8 cellular contexts compared by ENCODE assay signal in genomic region chr14:31207287-31207745, GRCh38. TPM values are rescaled to one million over a fixed set of nuclear protein-coding genes. Genes with fewer than 3 reads are reported as not detected.
DNase-seq lines count a peak whose midpoint lies in the region; ATAC-seq lines count a peak whose summit lies in the region.

No MANE protein-coding gene starts in this region.

- H3K27me3 ChIP-seq in SJSA1 (replicated peaks) (no peaks in the 10 kb centered on the region), neuron (ENCODE audit: insufficient read depth, low read length) (no peaks in the 10 kb centered on the region)

- intact Hi-C loops in sciatic nerve (cut with DNase I): no loop called here

- H3K27ac ChIP-seq in SJSA1: peak overlapping the region; percentile 92

- DNase-seq in NCI-H748 treated with DMSO at 0.1 percent for 48 hours (lab: John Stamatoyannopoulos, UW) (peak; percentile 72), NCI-H748 (lab: John Stamatoyannopoulos, UW; ENCODE audit: unreplicated experiment) (no peak), SJSA1 (ENCODE audit: low read depth in 1 of 2, low spot score in 2 of 2) (peak; percentile 85 to 93), sciatic nerve (ENCODE audit: low spot score) (no peak)
- no peak for DNase-seq in activated effector memory CD4-positive, alpha-beta T cell treated with Interleukin-2 at 50 U/mL for 16 hours

- H3K4me1 ChIP-seq in SJSA1 (replicated peaks): peaks cover 21% of the 10 kb centered on the region
- peaks cover 19% of the 10 kb centered on the region for H3K4me1 ChIP-seq in neuron (ENCODE audit: insufficient read depth, low read length)

- peak overlapping the region; percentile 80 for H2AFZ ChIP-seq in neuron (ENCODE audit: low read depth, low read length)

- H3K36me3 ChIP-seq in SJSA1 (peaks cover 30% of the 10 kb centered on the region), neuron (ENCODE audit: insufficient read depth, low read length) (peaks cover 10% of the 10 kb centered on the region)

- no peaks in the 10 kb centered on the region for H3K9me3 ChIP-seq in SJSA1 (replicated peaks)
- no peaks in the 10 kb centered on the region for H3K9me3 ChIP-seq in neuron (ENCODE audit: low read length)

- ATAC-seq in HG02852 (IDR thresholded peaks at IDR 0.05; ENCODE audit: unreplicated experiment): peak; percentile 35
- ATAC-seq in esophagus mucosa: peak; percentile 75
- ATAC-seq in sciatic nerve: no peak

- H3K4me3 ChIP-seq in SJSA1: peak overlapping the region; percentile 80
- peak overlapping the region; percentile 65 for H3K4me3 ChIP-seq in neuron (ENCODE audit: low read length)

RNA-seq across cellular contexts. Expression of gene HECTD1, which starts 0.3 kb away (rescaled TPM):
- total RNA-seq in SJSA1 (2014; rRNA removed; shearing (Covaris generic)): 130 and 140 TPM in 2 replicates
- total RNA-seq in esophagus mucosa: 174 TPM
- 193 TPM for total RNA-seq in sciatic nerve

Comparison
In these comparisons a context has a peak if more than half of its experiments do, and no peak if none do; other contexts are left out.
1. DNase-seq: peak in NCI-H748 treated with DMSO at 0.1 percent for 48 hours (single experiment) and SJSA1 (2 of 2); none in NCI-H748 (single experiment), activated effector memory CD4-positive, alpha-beta T cell treated with Interleukin-2 at 50 U/mL for 16 hours (single experiment) and sciatic nerve (single experiment).